ENCODE assay signal across 12 cellular contexts in the genomic region with DNA sequence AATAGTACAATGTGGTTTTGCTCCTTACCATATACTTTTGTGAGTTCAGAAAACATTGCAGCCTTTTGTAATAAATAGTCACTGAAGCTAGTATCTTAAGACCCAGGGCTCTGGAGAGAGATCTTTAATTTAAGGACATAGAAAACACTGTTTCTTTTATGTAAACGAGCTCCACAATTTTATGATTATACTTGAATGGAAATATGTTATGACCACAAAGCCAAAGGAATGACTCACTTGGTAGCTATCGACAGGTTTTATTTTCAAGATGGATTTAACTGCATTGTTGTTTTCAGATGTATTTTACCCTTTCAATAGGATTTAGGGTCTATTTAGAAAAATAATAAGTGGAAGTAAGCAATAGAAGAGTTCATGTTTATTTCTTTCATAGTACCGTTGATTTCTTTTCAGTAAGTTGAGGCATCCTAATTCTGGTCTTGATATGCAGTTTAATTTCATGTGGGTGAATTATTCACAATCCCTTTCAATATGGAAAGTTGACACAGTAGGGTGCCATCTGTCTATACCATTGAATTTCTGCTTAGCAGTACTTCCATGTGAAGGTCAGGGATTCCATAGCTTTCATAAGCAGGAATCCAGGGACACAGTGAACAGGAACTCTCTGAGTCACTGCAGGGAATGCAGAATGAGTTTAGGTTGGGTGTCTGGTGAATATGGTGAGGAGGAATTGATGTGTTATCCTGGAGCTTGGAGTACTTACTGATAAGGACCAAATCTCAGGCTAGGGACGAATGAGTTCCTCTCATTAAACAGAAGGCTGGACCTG.
DNase-seq lines count a peak whose midpoint lies in the region; ATAC-seq and TF ChIP-seq lines count a peak whose summit lies in the region.
"Had no signal": no experiment of that assay in that cellular context is flagged by ENCODE, and none has a peak within 500 bp of the region (broad histone marks: within the 10 kb centered on the region; RNA-seq: fewer than 3 reads in every experiment).

No MANE protein-coding gene starts in this region.

- peak overlapping the region; percentile 34 for H3K27ac ChIP-seq in smooth muscle cell (ENCODE audit: low read depth)
- H3K27ac ChIP-seq: 22Rv1 had no signal

- DNase-seq in activated CD4-positive, CD25-positive, alpha-beta regulatory T cell (lab: John Stamatoyannopoulos, UW) = no peak
- peak; percentile 69 for DNase-seq in astrocyte of the spinal cord (ENCODE audit: low read depth, low spot score)
- no peak for DNase-seq in left ventricle myocardium superior
- no peak for DNase-seq in smooth muscle cell (lab: John Stamatoyannopoulos, UW; ENCODE audit: unreplicated experiment)
- DNase-seq in NCI-H526 treated with DMSO at 0.1 percent for 48 hours (lab: John Stamatoyannopoulos, UW) = no peak
- DNase-seq in iPS-NIHi11 (ENCODE audit: low spot score) = no peak
- DNase-seq: activated CD8-positive, alpha-beta memory T cell treated with anti-CD3 and anti-CD28 coated beads for 24 hours; DND-41; stimulated activated naive CD4-positive, alpha-beta T cell had no signal

- no peak overlapping the region for H3K9ac ChIP-seq in smooth muscle cell (ENCODE audit: low read depth)

- H3K4me3 ChIP-seq in astrocyte of the spinal cord (ENCODE audit: low read depth, low read length) (no peak overlapping the region), smooth muscle cell (no peak overlapping the region)

- WGBS in smooth muscle cell (ENCODE audit: low lambda C conversion rate) = 44% methylated on average over 4 of the region's 4 CpGs

- H2AFZ ChIP-seq in smooth muscle cell (ENCODE audit: low read depth) = no peak overlapping the region

- H3K4me1 ChIP-seq in smooth muscle cell (ENCODE audit: low read depth) = no peaks in the 10 kb centered on the region

- H3K4me2 ChIP-seq in smooth muscle cell = peak overlapping the region; percentile 25

- intact Hi-C loops in left ventricle myocardium superior (cut with micrococcal nuclease) = no loop called here

- peaks cover 21% of the 10 kb centered on the region for H3K79me2 ChIP-seq in smooth muscle cell (ENCODE audit: low read depth)

- TF ChIP-seq CTCF in astrocyte of the spinal cord (IDR thresholded peaks at IDR 0.05; ENCODE audit: low read depth, low read length) = no peak
- no peak for TF ChIP-seq CTCF in smooth muscle cell (IDR thresholded peaks at IDR 0.05; ENCODE audit: borderline replicate concordance, insufficient read depth, poor library complexity, severe bottlenecking)

- in situ Hi-C loops in astrocyte of the spinal cord (cut with HindIII; ENCODE audit: low sequenced_read_pairs) = no loop called here

- H3F3A ChIP-seq in smooth muscle cell (ENCODE audit: low read depth) = no peaks in the 10 kb centered on the region

- ATAC-seq in activated CD4-positive, CD25-positive, alpha-beta regulatory T cell treated with anti-CD3 and anti-CD28 coated beads, Interleukin-2, amount 50 U/mL, for 24 hours = peak; percentile 36 to 46
- peak; percentile 57 for ATAC-seq in left ventricle myocardium superior
- no peak for ATAC-seq in GM19455 (IDR thresholded peaks at IDR 0.05; ENCODE audit: unreplicated experiment)

- H3K9me3 ChIP-seq in smooth muscle cell (replicated peaks; ENCODE audit: low read depth) = no peaks in the 10 kb centered on the region

- H4K20me1 ChIP-seq in smooth muscle cell (ENCODE audit: low read depth) = peaks cover 16% of the 10 kb centered on the region

- H3K27me3 ChIP-seq in smooth muscle cell (ENCODE audit: low read depth) = no peaks in the 10 kb centered on the region

- no peaks in the 10 kb centered on the region for H3K36me3 ChIP-seq in smooth muscle cell (ENCODE audit: low read depth)
